In the genomic region with DNA sequence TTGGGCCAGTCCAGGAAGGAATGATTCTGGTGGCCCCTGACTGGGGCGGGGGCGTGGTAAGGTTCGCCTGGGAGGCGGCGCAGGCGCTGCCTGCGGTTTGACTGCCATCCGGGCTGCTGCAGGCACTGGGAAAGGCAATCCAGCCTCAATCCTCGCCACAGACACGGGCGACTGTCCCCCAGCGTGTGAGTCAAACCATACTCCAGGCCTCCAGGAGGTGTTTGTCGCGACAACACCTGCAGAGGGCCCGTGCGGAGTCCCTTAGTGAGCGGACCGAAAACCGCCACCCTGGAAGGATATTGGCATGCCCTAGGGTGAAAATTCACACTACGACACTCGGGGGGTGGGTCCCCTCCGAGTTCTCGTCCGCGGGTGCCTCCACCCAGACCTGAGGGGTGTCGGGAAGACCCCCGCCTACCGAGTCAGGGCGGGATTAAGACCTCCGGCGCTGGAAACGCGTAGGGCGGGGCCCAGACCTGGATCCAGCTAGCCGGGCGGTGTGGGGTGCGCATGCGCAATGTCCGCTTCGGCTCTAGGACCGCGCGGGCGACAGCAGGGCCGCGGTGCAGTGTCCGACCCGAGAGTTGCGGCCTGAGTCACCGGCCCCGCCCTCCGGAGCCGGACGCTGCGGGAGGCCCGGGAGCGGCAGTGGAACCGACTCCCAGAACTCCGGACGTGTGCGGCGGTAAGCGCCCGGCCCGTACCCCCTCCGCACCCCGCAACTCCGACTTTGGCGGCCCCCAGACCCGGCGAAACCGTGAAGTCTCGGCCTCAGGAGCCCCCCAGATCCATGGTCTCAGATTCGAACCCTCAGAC, we compare ENCODE assay signal across 8 cellular contexts. TPM values are rescaled to one million over a fixed set of nuclear protein-coding genes. Genes with fewer than 3 reads are reported as not detected.
DNase-seq lines count a peak whose midpoint lies in the region; ATAC-seq lines count a peak whose summit lies in the region.

TSS of gene CAPNS1 (plus strand) at position 594 of the 816 bp plus-strand sequence. CDS start 946 bp downstream, outside the sequence.

- peak within 1 kb of the TSS; percentile 88 for H3K27ac ChIP-seq in CD4-positive, alpha-beta memory T cell (ENCODE audit: low read depth, low read length)
- H3K27ac ChIP-seq in ectodermal cell (ENCODE audit: insufficient read depth, low read depth, low read length, poor library complexity, severe bottlenecking) = peak within 1 kb of the TSS; percentile 79

- H3K4me3 Mint-ChIP-seq in CD4-positive, alpha-beta memory T cell = peak within 1 kb of the TSS; percentile 92 to 97 (median 96)
- H3K4me3 Mint-ChIP-seq in activated CD4-positive, alpha-beta memory T cell treated with anti-CD3 and anti-CD28 coated beads, Interleukin-2, amount 10 ng/mL, durations not matched to agents 7 days and 5 days = peak within 1 kb of the TSS; percentile 92

- CTCF ChIA-PET in CD4-positive, alpha-beta memory T cell (lab: Charles Lee; ENCODE audit: partially characterized antibody) = interaction anchor here (0.5 to 6.1 kb wide), 3 partner anchors 11 to 1696 kb away, joined by 3 to 50 read pairs (median 4); no protein-coding TSS in a partner anchor
- CTCF ChIA-PET in activated CD4-positive, alpha-beta memory T cell treated with anti-CD3 and anti-CD28 coated beads, Interleukin-2, amount 10 ng/mL, durations not matched to agents 7 days and 5 days (lab: Charles Lee) = interaction anchor here (0.8 to 1.5 kb wide), 4 partner anchors 12 to 75 kb away, joined by 3 to 12 read pairs (median 4); partner anchors contain the start of genes ZNF146 and ZNF565

- H3K4me3 ChIP-seq in CD4-positive, alpha-beta memory T cell (ENCODE audit: low read length in 2 of 2) = peak within 1 kb of the TSS; percentile 74 to 84
- peak within 1 kb of the TSS; percentile 100 for H3K4me3 ChIP-seq in ectodermal cell (ENCODE audit: insufficient read depth, low read depth, low read length)

- no peaks in the 10 kb centered on the region for H3K9me3 ChIP-seq in CD4-positive, alpha-beta memory T cell (ENCODE audit: control insufficient read depth in 1 of 2, low read length in 2 of 2)
- no peaks in the 10 kb centered on the region for H3K9me3 ChIP-seq in ectodermal cell (ENCODE audit: control insufficient read depth, low read length)

- H3K27me3 ChIP-seq in CD4-positive, alpha-beta memory T cell (ENCODE audit: insufficient read depth, low read length) = no peaks in the 10 kb centered on the region
- no peaks in the 10 kb centered on the region for H3K27me3 ChIP-seq in ectodermal cell (ENCODE audit: control insufficient read depth, insufficient read depth, low read length, poor library complexity, severe bottlenecking)

- intact Hi-C loops in CD4-positive, alpha-beta memory T cell (cut with micrococcal nuclease) = loop anchor here (1.0 kb wide), 3 partner anchors 24 to 75 kb away; partner anchors contain the start of genes TBCB and ZNF565

- POLR2A ChIA-PET in CD4-positive, alpha-beta memory T cell (lab: Charles Lee; ENCODE audit: partially characterized antibody) = interaction anchor here (0.7 to 5.7 kb wide), 10 partner anchors 9 to 187 kb away, joined by 3 to 61 read pairs (median 8); partner anchors contain the start of genes POLR2I, TBCB, THAP8 and ZNF146
- POLR2A ChIA-PET in activated CD4-positive, alpha-beta memory T cell treated with anti-CD3 and anti-CD28 coated beads, Interleukin-2, amount 10 ng/mL, durations not matched to agents 7 days and 5 days (lab: Charles Lee) = interaction anchor here (0.7 to 2.0 kb wide), 11 partner anchors 9 to 240 kb away, joined by 3 to 43 read pairs (median 4); partner anchors contain the start of genes POLR2I, TBCB, WDR62 and ZNF146

- peaks cover 18% of the 10 kb centered on the region for H3K36me3 ChIP-seq in CD4-positive, alpha-beta memory T cell (ENCODE audit: insufficient read depth, low read length)
- H3K36me3 ChIP-seq in ectodermal cell (ENCODE audit: control insufficient read depth, insufficient read depth, low read length) = peaks cover 17% of the 10 kb centered on the region

- WGBS in ectodermal cell, 2 experiments = 1% methylated on average over 74 of the region's 74 CpGs

- peaks cover 0 to 3% (median 0%) of the 10 kb centered on the region in 8 donors for H3K9me3 Mint-ChIP-seq in CD4-positive, alpha-beta memory T cell
- H3K9me3 Mint-ChIP-seq in activated CD4-positive, alpha-beta memory T cell treated with anti-CD3 and anti-CD28 coated beads, Interleukin-2, amount 10 ng/mL, durations not matched to agents 7 days and 5 days = no peaks in the 10 kb centered on the region

- peaks cover 12 to 31% (median 23%) of the 10 kb centered on the region in 4 donors for H3K4me1 Mint-ChIP-seq in CD4-positive, alpha-beta memory T cell
- peaks cover 50% of the 10 kb centered on the region for H3K4me1 Mint-ChIP-seq in activated CD4-positive, alpha-beta memory T cell treated with anti-CD3 and anti-CD28 coated beads, Interleukin-2, amount 10 ng/mL, durations not matched to agents 7 days and 5 days

- no peaks in the 10 kb centered on the region for H3K27me3 Mint-ChIP-seq in CD4-positive, alpha-beta memory T cell
- no peaks in the 10 kb centered on the region for H3K27me3 Mint-ChIP-seq in activated CD4-positive, alpha-beta memory T cell treated with anti-CD3 and anti-CD28 coated beads, Interleukin-2, amount 10 ng/mL, durations not matched to agents 7 days and 5 days

- peak; percentile 87 to 90 (median 88) for DNase-seq in CD4-positive, alpha-beta memory T cell
- DNase-seq in NCI-H82 treated with DMSO at 0.1 percent for 48 hours (lab: John Stamatoyannopoulos, UW; ENCODE audit: unreplicated experiment) (peak; percentile 91), lung microvascular endothelial cell (ENCODE audit: low read depth in 2 of 2) (peak; percentile 96 to 98)
- DNase-seq in activated CD4-positive, alpha-beta memory T cell treated with anti-CD3 and anti-CD28 coated beads, Interleukin-2, amount 10 ng/mL, durations not matched to agents 7 days and 5 days = peak; percentile 94
- peak; percentile 85 to 93 (median 87) for DNase-seq in stimulated activated CD4-positive, alpha-beta T cell treated with anti-CD3 and anti-CD28 coated beads, TNF-alpha, amount 100 ng/mL, for 48 hours (ENCODE audit: low read depth in 3 of 3)

- peak within 1 kb of the TSS; percentile 70 to 97 (median 95) for H3K27ac Mint-ChIP-seq in CD4-positive, alpha-beta memory T cell
- peak within 1 kb of the TSS; percentile 98 for H3K27ac Mint-ChIP-seq in activated CD4-positive, alpha-beta memory T cell treated with anti-CD3 and anti-CD28 coated beads, Interleukin-2, amount 10 ng/mL, durations not matched to agents 7 days and 5 days

- H3K36me3 Mint-ChIP-seq in CD4-positive, alpha-beta memory T cell = peaks cover 16 to 28% of the 10 kb centered on the region in 2 donors
- peaks cover 32% of the 10 kb centered on the region for H3K36me3 Mint-ChIP-seq in activated CD4-positive, alpha-beta memory T cell treated with anti-CD3 and anti-CD28 coated beads, Interleukin-2, amount 10 ng/mL, durations not matched to agents 7 days and 5 days (ENCODE audit: low read depth)

- ATAC-seq in GM19438 (IDR thresholded peaks at IDR 0.05; ENCODE audit: low read depth, unreplicated experiment) (peak; percentile 83), HG03575 (IDR thresholded peaks at IDR 0.05; ENCODE audit: extremely low read depth, insufficient number of reproducible peaks, low FRiP score, unreplicated experiment) (peak; percentile 76)

- H3K4me1 ChIP-seq in CD4-positive, alpha-beta memory T cell (ENCODE audit: insufficient read depth, low read length) = peaks cover 15% of the 10 kb centered on the region
- peaks cover 5% of the 10 kb centered on the region for H3K4me1 ChIP-seq in ectodermal cell (ENCODE audit: control insufficient read depth, insufficient read depth, low read length)

RNA-seq across cellular contexts. Expression of gene CAPNS1, which starts in this region (rescaled TPM):
- 100 to 1,000 TPM; 255 to 259 TPM for total RNA-seq in CD4-positive, alpha-beta memory T cell
- 100 to 1,000 TPM; 123 to 184 TPM for polyA plus RNA-seq in CD4-positive, alpha-beta memory T cell
- 100 to 1,000 TPM; 520 to 539 TPM for total RNA-seq in activated CD4-positive, alpha-beta memory T cell treated with anti-CD3 and anti-CD28 coated beads, Interleukin-2, amount 10 ng/mL, durations not matched to agents 7 days and 5 days
- 570 TPM for polyA plus RNA-seq in ectodermal cell (2013, experiment 1 of 4)
- polyA plus RNA-seq in ectodermal cell (2013, experiment 2 of 4) = 544 TPM
- 410 TPM for polyA plus RNA-seq in ectodermal cell (2013, experiment 3 of 4)
- 459 TPM for polyA plus RNA-seq in ectodermal cell (2013, experiment 4 of 4)
- 361 and 396 TPM in 2 replicates for total RNA-seq in lung microvascular endothelial cell

Comparison
In these comparisons a context has a peak if more than half of its experiments do, and no peak if none do; other contexts are left out.
1. Peak in every context shown above with its lines: DNase-seq, ATAC-seq, H3K4me3 ChIP-seq and H3K27ac ChIP-seq.